10 cellular contexts compared by ENCODE assay signal in the genomic region with DNA sequence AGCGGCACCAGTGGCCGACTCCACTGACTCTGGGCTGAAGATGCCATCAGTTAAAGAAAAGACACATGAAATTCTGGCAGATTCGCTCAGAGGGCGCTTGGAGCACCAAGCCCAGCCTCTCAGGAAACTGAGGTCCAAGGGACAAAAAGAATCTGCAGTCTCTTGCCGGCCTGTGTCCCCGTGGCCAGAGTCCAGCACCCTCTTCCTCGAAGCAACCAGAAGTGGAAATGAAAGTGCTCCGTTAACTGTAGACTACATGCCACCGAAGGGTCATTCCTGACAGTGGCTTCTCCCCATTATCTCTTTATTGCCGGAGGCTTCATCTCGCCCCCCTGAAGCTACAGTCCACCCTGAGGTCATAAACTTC. TPM values are rescaled to one million over a fixed set of nuclear protein-coding genes. Genes with fewer than 3 reads are reported as not detected.
DNase-seq lines count a peak whose midpoint lies in the region; ATAC-seq, FAIRE-seq and TF ChIP-seq lines count a peak whose summit lies in the region.
"Had no signal": no experiment of that assay in that cellular context is flagged by ENCODE, and none has a peak within 500 bp of the region (broad histone marks: within the 10 kb centered on the region; RNA-seq: fewer than 3 reads in every experiment).

No MANE protein-coding gene starts in this region.

- H3K4me2 ChIP-seq in A549: peak overlapping the region; percentile 91

- TF ChIP-seq CTCF in A549 (IDR thresholded peaks at IDR 0.05) (no peak), RWPE1 (conservative IDR thresholded peaks at IDR 0.05; ENCODE audit: low read depth) (no peak), heart right ventricle (IDR thresholded peaks at IDR 0.05) (no peak), osteocyte (IDR thresholded peaks at IDR 0.05) (no peak)

- H3K9me3 Mint-ChIP-seq in osteocyte (ENCODE audit: unreplicated experiment): no peaks in the 10 kb centered on the region

- ATAC-seq in A549 (no peak), heart right ventricle (peak in 1 of 8 donors; percentile 43), HG03457 (IDR thresholded peaks at IDR 0.05; ENCODE audit: unreplicated experiment) (no peak), HG03280 (IDR thresholded peaks at IDR 0.05; ENCODE audit: unreplicated experiment) (no peak)
- ATAC-seq: activated CD8-positive, alpha-beta memory T cell treated with anti-CD3 and anti-CD28 coated beads, Interleukin-2, amount 10 ng/mL, durations not matched to agents 7 days and 5 days; left colon had no signal

- H3K4me3 ChIP-seq in A549 (peak overlapping the region; percentile 69), heart right ventricle (peak overlapping the region in 9 of 10 donors; percentile 59 to 81 (median 68))

- H3K27me3 Mint-ChIP-seq in osteocyte (ENCODE audit: unreplicated experiment): peaks cover 23% of the 10 kb centered on the region

- peak overlapping the region; percentile 73 to 92; a peak in 5 of 6 replicates for H3K27ac ChIP-seq in A549
- H3K27ac ChIP-seq in RWPE1: peak overlapping the region; percentile 85
- H3K27ac ChIP-seq in heart right ventricle: peak overlapping the region in 9 of 10 donors; percentile 5 to 97 (median 85)

- 0 out of 3 replicates have a peak, but pooled peaks cover 3% of the 10 kb centered on the region for H3K9me3 ChIP-seq in A549
- peaks cover 0 to 6% (median 0%) of the 10 kb centered on the region in 11 donors for H3K9me3 ChIP-seq in heart right ventricle

- POLR2A ChIA-PET in A549 (lab: Yijun Ruan, JAX) (interaction anchor here (3.7 kb wide), 1 partner anchor 58 kb away, joined by 30 read pairs; no protein-coding TSS in a partner anchor), RWPE1 (lab: Yijun Ruan, JAX; ENCODE audit: low non-redundant PET) (no interaction called here)

- intact Hi-C loops in heart right ventricle (cut with DNase I): loop anchor here in 1 of 10 donors (5.0 to 10.0 kb wide), 2 partner anchors 97 to 130 kb away; no protein-coding TSS in a partner anchor

- peaks cover 6% of the 10 kb centered on the region; the same call in 2 of the 3 replicates for H3K4me1 ChIP-seq in A549
- H3K4me1 ChIP-seq in heart right ventricle: peaks cover 0 to 40% (median 30%) of the 10 kb centered on the region in 9 donors

- DNase-seq in A549 (ENCODE audit: low read depth in 1 of 2, low spot score in 1 of 2): no peak
- no peak for DNase-seq in RWPE1 (ENCODE audit: low spot score)
- peak in 1 of 2 donors; percentile 30 for DNase-seq in heart right ventricle
- no peak for DNase-seq in osteocyte (ENCODE audit: extremely low spot score, unreplicated experiment)
- DNase-seq in DMS 273 treated with DMSO at 0.1 percent for 48 hours (lab: John Stamatoyannopoulos, UW): no peak
- DNase-seq in NCI-H2196 (lab: John Stamatoyannopoulos, UW; ENCODE audit: unreplicated experiment): no peak
- DNase-seq: activated CD8-positive, alpha-beta memory T cell treated with anti-CD3 and anti-CD28 coated beads, Interleukin-2, amount 10 ng/mL, durations not matched to agents 7 days and 5 days had no signal

- WGBS in A549 (ENCODE audit: missing lambda C conversion rate): 66% methylated on average over 11 of the region's 11 CpGs
- WGBS in heart right ventricle, 2 donors: 31 to 35% methylated on average over 11 of the region's 11 CpGs

- FAIRE-seq in A549 (lab: Jason Lieb, UNC): no peak

- CTCF ChIA-PET in A549 (lab: Yijun Ruan, JAX): interaction anchor here (0.9 to 1.9 kb wide), 4 partner anchors 11 to 295 kb away, joined by 3 to 5 read pairs (median 3); no protein-coding TSS in a partner anchor
- CTCF ChIA-PET in RWPE1 (lab: Yijun Ruan, JAX): no interaction called here

- no peak for TF ChIP-seq POLR2A in A549 (IDR thresholded peaks at IDR 0.05; ENCODE audit: low read length)

- TF ChIP-seq EP300 in A549 (IDR thresholded peaks at IDR 0.05): no peak

- peaks cover 3% of the 10 kb centered on the region for H3K36me3 Mint-ChIP-seq in osteocyte (ENCODE audit: unreplicated experiment)
- H3K36me3 Mint-ChIP-seq: activated CD8-positive, alpha-beta memory T cell treated with anti-CD3 and anti-CD28 coated beads, Interleukin-2, amount 10 ng/mL, durations not matched to agents 7 days and 5 days had no signal

- peaks cover 39% of the 10 kb centered on the region for H3K4me1 Mint-ChIP-seq in osteocyte (ENCODE audit: unreplicated experiment)
- H3K4me1 Mint-ChIP-seq: activated CD8-positive, alpha-beta memory T cell treated with anti-CD3 and anti-CD28 coated beads, Interleukin-2, amount 10 ng/mL, durations not matched to agents 7 days and 5 days had no signal

- peak overlapping the region; percentile 38 for H3K27ac Mint-ChIP-seq in osteocyte (ENCODE audit: unreplicated experiment)
- H3K27ac Mint-ChIP-seq: activated CD8-positive, alpha-beta memory T cell treated with anti-CD3 and anti-CD28 coated beads, Interleukin-2, amount 10 ng/mL, durations not matched to agents 7 days and 5 days had no signal

- H3K4me3 Mint-ChIP-seq in osteocyte (ENCODE audit: unreplicated experiment): peak overlapping the region; percentile 75
- H3K4me3 Mint-ChIP-seq: activated CD8-positive, alpha-beta memory T cell treated with anti-CD3 and anti-CD28 coated beads, Interleukin-2, amount 10 ng/mL, durations not matched to agents 7 days and 5 days had no signal

- no peaks in the 10 kb centered on the region for H3K36me3 ChIP-seq in heart right ventricle

- TF ChIP-seq RAD21 in A549 (conservative IDR thresholded peaks at IDR 0.05 in 1 of 2, IDR thresholded peaks at IDR 0.05 in 1 of 2): peak in 1 of 2 experiments; percentile 8; a peak in 1 of 5 replicates

- peaks cover 0 to 69% (median 41%) of the 10 kb centered on the region in 7 donors for H3K27me3 ChIP-seq in heart right ventricle

TF ChIP-seq in A549, 52 proteins besides CTCF, POLR2A, EP300 and RAD21:
- TF ChIP-seq PHF8 (IDR thresholded peaks at IDR 0.05; ENCODE audit: borderline replicate concordance, low read depth): no peak
- no peak for TF ChIP-seq ZFP36 (IDR thresholded peaks at IDR 0.05; ENCODE audit: borderline replicate concordance, partially characterized antibody)
- TF ChIP-seq E2F6 (IDR thresholded peaks at IDR 0.05; ENCODE audit: borderline replicate concordance, low read depth): no peak
- TF ChIP-seq, protein P1, sequence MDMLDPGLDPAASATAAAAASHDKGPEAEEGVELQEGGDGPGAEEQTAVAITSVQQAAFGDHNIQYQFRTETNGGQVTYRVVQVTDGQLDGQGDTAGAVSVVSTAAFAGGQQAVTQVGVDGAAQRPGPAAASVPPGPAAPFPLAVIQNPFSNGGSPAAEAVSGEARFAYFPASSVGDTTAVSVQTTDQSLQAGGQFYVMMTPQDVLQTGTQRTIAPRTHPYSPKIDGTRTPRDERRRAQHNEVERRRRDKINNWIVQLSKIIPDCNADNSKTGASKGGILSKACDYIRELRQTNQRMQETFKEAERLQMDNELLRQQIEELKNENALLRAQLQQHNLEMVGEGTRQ (IDR thresholded peaks at IDR 0.05): no peak
- no peak for TF ChIP-seq TFCP2L1 (CRISPR knock-in tag; IDR thresholded peaks at IDR 0.05)
- no peak for TF ChIP-seq HOXA7 (CRISPR knock-in tag; IDR thresholded peaks at IDR 0.05)
- no peak for TF ChIP-seq ZNF302 (CRISPR knock-in tag; IDR thresholded peaks at IDR 0.05)
- no peak for TF ChIP-seq ATOH8 (CRISPR knock-in tag; IDR thresholded peaks at IDR 0.05; ENCODE audit: low read depth)
- no peak for TF ChIP-seq HES2 (IDR thresholded peaks at IDR 0.05)
- no peak for TF ChIP-seq CEBPB (IDR thresholded peaks at IDR 0.05)
- no peak for TF ChIP-seq RARB (CRISPR knock-in tag; IDR thresholded peaks at IDR 0.05)
- TF ChIP-seq NR3C1 (IDR thresholded peaks at IDR 0.05): no peak
- TF ChIP-seq KDM1A (IDR thresholded peaks at IDR 0.05; ENCODE audit: low read depth): no peak
- no peak for TF ChIP-seq ZSCAN20 (CRISPR knock-in tag; IDR thresholded peaks at IDR 0.05)
- no peak for TF ChIP-seq POLR2AphosphoS2 (conservative IDR thresholded peaks at IDR 0.05; ENCODE audit: low read length)

RNA-seq across cellular contexts. Expression of gene CHST15, which starts 1.0 kb away (rescaled TPM):
- polyA plus RNA-seq in A549 (2011; rRNA removed) (10.3 and 10.4 TPM in 2 replicates), A549 (2017; fragmentation: RNase III; extraction: RNeasy Plus Mini Kit Qiagen cat#74134 plus additional on column Dnase treatment) (5.1 to 5.8 TPM (median 5.6 TPM) in 3 replicates), heart right ventricle (1 to 10 TPM; 1.3 to 2.3 TPM)
- polyA plus RNA-seq in A549 (2012; cell fraction: cytosol; rRNA removed): 2.5 and 3.2 TPM in 2 replicates
- polyA plus RNA-seq in A549 (2012; cell fraction: nucleus; rRNA removed): 3.5 and 4.5 TPM in 2 replicates
- polyA minus RNA-seq in A549 (2011; rRNA and poly(A)+ RNA removed): 12.5 and 12.6 TPM in 2 replicates
- total RNA-seq in heart right ventricle (10 to 100 TPM in 1 of 10 donors, 1 to 10 TPM in 9; 3.8 to 16.7 (median 5.1) TPM), osteocyte (66.3 and 73.6 TPM in 2 replicates)
